Comparison of ENCODE assay signal across 1 cellular context in genomic region chr12:49626169-49626835, GRCh38.
TF ChIP-seq lines count a peak whose summit lies in the region.

No MANE protein-coding gene starts in this region.

TF ChIP-seq in WTC11, 78 proteins besides CTCF, POLR2A, EP300 and RAD21 (continued from another document):
- TF ChIP-seq, protein P1, sequence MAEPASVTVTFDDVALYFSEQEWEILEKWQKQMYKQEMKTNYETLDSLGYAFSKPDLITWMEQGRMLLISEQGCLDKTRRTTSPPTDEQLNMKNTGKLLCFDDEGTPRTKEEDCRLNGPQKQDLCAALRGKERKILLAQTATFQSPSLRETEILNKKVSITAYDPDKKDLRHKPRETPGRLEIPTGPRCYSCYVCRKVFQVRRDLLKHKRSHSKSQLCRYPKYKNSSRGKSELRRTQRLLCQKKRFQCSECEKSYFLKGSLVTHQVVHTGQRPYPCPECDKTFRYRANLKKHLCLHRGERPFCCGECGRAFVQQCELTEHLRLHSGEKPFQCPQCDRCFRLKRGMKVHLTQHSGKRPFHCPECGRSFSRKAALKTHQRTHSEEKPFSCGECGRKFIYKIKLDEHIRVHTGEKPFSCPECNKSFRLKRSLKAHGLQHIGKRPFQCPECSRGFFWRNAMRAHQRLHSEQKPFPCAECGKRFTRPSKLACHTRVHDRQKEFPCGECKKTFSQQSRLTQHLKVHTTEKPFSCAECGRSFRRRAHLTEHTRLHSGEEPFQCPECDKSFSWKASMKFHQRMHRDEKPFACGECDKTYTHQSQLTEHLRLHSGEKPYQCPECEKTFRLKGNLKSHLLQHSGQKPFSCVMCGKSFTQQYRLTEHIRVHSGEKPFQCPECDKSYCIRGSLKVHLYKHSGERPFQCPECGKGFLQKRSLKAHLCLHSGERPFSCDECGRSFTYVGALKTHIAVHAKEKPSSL (CRISPR knock-in tag; conservative IDR thresholded peaks at IDR 0.05), result no peak
- TF ChIP-seq, protein P2, sequence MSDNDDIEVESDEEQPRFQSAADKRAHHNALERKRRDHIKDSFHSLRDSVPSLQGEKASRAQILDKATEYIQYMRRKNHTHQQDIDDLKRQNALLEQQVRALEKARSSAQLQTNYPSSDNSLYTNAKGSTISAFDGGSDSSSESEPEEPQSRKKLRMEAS (CRISPR knock-in tag; IDR thresholded peaks at IDR 0.05), result no peak
- TF ChIP-seq EMX1 (CRISPR knock-in tag; IDR thresholded peaks at IDR 0.05) (no peak), SMAD3 (CRISPR knock-in tag; IDR thresholded peaks at IDR 0.05; ENCODE audit: borderline replicate concordance) (no peak), TCF7 (CRISPR knock-in tag; IDR thresholded peaks at IDR 0.05; ENCODE audit: low read depth) (no peak), AFF4 (CRISPR knock-in tag; IDR thresholded peaks at IDR 0.05; ENCODE audit: borderline replicate concordance) (no peak), ZNF396 (CRISPR knock-in tag; IDR thresholded peaks at IDR 0.05; ENCODE audit: borderline replicate concordance) (no peak), ZNF423 (CRISPR knock-in tag; IDR thresholded peaks at IDR 0.05) (no peak), PRRX2 (CRISPR knock-in tag; IDR thresholded peaks at IDR 0.05) (no peak), ESRRA (CRISPR knock-in tag; IDR thresholded peaks at IDR 0.05; ENCODE audit: borderline replicate concordance) (no peak), ETV6 (CRISPR knock-in tag; IDR thresholded peaks at IDR 0.05) (no peak)
- TF ChIP-seq, protein P3, sequence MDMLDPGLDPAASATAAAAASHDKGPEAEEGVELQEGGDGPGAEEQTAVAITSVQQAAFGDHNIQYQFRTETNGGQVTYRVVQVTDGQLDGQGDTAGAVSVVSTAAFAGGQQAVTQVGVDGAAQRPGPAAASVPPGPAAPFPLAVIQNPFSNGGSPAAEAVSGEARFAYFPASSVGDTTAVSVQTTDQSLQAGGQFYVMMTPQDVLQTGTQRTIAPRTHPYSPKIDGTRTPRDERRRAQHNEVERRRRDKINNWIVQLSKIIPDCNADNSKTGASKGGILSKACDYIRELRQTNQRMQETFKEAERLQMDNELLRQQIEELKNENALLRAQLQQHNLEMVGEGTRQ (CRISPR knock-in tag; IDR thresholded peaks at IDR 0.05), result no peak
- TF ChIP-seq, protein P4, sequence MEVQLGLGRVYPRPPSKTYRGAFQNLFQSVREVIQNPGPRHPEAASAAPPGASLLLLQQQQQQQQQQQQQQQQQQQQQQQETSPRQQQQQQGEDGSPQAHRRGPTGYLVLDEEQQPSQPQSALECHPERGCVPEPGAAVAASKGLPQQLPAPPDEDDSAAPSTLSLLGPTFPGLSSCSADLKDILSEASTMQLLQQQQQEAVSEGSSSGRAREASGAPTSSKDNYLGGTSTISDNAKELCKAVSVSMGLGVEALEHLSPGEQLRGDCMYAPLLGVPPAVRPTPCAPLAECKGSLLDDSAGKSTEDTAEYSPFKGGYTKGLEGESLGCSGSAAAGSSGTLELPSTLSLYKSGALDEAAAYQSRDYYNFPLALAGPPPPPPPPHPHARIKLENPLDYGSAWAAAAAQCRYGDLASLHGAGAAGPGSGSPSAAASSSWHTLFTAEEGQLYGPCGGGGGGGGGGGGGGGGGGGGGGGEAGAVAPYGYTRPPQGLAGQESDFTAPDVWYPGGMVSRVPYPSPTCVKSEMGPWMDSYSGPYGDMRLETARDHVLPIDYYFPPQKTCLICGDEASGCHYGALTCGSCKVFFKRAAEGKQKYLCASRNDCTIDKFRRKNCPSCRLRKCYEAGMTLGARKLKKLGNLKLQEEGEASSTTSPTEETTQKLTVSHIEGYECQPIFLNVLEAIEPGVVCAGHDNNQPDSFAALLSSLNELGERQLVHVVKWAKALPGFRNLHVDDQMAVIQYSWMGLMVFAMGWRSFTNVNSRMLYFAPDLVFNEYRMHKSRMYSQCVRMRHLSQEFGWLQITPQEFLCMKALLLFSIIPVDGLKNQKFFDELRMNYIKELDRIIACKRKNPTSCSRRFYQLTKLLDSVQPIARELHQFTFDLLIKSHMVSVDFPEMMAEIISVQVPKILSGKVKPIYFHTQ (CRISPR knock-in tag; IDR thresholded peaks at IDR 0.05), result no peak
